In genomic region chr1:83932693-83933092, GRCh38 we compare ENCODE assay signal across 20 cellular contexts.
"Had no signal": no experiment of that assay in that cellular context is flagged by ENCODE, and none has a peak within 500 bp of the region (broad histone marks: within the 10 kb centered on the region; RNA-seq: fewer than 3 reads in every experiment).

No MANE protein-coding gene starts in this region.

- H3K9ac ChIP-seq: KMS-11, SK-N-SH had no signal

- H3K9me3 ChIP-seq: SK-N-SH had no signal

- H3K4me2 ChIP-seq: KMS-11, SK-N-SH had no signal

- DNase-seq: IMR-90, Kasumi-1, MM.1S, NCI-H1092 treated with DMSO at 0.1 percent for 48 hours, NCI-H1436, NCI-H187, NCI-H2029, NCI-H2081 treated with DMSO at 0.1 percent for 48 hours, NCI-H2171, NCI-H226, NCI-H446, NCI-H510A, NCI-H524 treated with DMSO at 0.1 percent for 48 hours, NCI-H69, NCI-H774, SHP77, SK-N-SH, SW 1271 had no signal

- H3K27ac ChIP-seq: KMS-11, RWPE1 had no signal
